ENCODE assay signal across 26 cellular contexts in the genomic region with DNA sequence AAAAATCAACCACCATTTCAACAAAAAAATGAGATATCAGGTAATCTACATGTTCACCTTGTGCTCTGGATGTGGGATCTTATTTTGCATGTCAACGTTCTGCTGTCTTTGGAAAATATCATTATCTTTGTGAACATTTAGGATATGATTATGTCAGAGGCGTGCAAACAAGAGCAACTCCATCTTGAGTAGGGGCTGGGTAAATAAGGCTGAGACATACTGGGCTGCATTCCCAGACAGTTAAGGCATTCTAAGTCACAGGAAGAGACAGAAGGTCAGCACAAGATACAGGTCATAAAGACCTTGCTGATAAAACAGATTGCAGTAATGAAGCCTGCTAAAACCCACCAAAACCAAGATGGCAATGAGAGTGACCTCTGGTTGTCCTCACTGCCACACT.
"Had no signal": no experiment of that assay in that cellular context is flagged by ENCODE, and none has a peak within 500 bp of the region (broad histone marks: within the 10 kb centered on the region; RNA-seq: fewer than 3 reads in every experiment).

No MANE protein-coding gene starts in this region.

- H3K9me3 Mint-ChIP-seq: activated naive CD4-positive, alpha-beta T cell treated with anti-CD3 and anti-CD28 coated beads, Interleukin-2, amount 50 U/mL, for 24 hours; activated naive CD8-positive, alpha-beta T cell treated with anti-CD3 and anti-CD28 coated beads, Interleukin-2, amount 50 U/mL, for 24 hours; activated T-helper 1 cell treated with anti-CD3 and anti-CD28 coated beads, Interleukin-12 subunit alpha, Interleukin-12 subunit beta, Interleukin-2, Interleukin-4 antibody, amounts not matched to agents 30 ng/mL and 10 ng/mL and 1 ng/mL, durations not matched to agents 14 hours and 24 hours and 36 hours; T-cell had no signal

- DNase-seq: activated CD4-positive, alpha-beta memory T cell treated with anti-CD3 and anti-CD28 coated beads, Interleukin-2, amount 10 ng/mL, durations not matched to agents 7 days and 5 days; activated CD4-positive, alpha-beta T cell treated with anti-CD3 and anti-CD28 coated beads for 36 hours; activated CD4-positive, alpha-beta T cell treated with anti-CD3 and anti-CD28 coated beads, Interleukin-2, amount 50 U/mL, for 1 hour; activated CD8-positive, alpha-beta memory T cell treated with anti-CD3 and anti-CD28 coated beads, Interleukin-2, amount 50 U/mL, for 48 hours; activated effector memory CD4-positive, alpha-beta T cell treated with Interleukin-2 at 50 U/mL for 16 hours; activated naive CD4-positive, alpha-beta T cell; activated naive CD8-positive, alpha-beta T cell treated with anti-CD3 and anti-CD28 coated beads, Interleukin-2, amount 50 U/mL, for 24 hours; activated T-cell treated with anti-CD3 and anti-CD28 coated beads, Interleukin-2, amount 50 U/mL, for 1 hour; amniotic stem cell; central memory CD4-positive, alpha-beta T cell; Karpas-422; NCI-H1048; NCI-H146; NCI-H187 treated with DMSO at 0.1 percent for 48 hours; NCI-H2081 treated with DMSO at 0.1 percent for 48 hours; NCI-H446; NCI-H524; Peyer's patch; Right ventricle myocardium superior; T-cell; T-helper 2 cell; WERI-Rb-1 had no signal

- H3K4me3 Mint-ChIP-seq: activated CD4-positive, alpha-beta memory T cell treated with anti-CD3 and anti-CD28 coated beads, Interleukin-2, amount 10 ng/mL, durations not matched to agents 7 days and 5 days; activated CD4-positive, alpha-beta T cell treated with anti-CD3 and anti-CD28 coated beads for 36 hours; activated naive CD4-positive, alpha-beta T cell treated with anti-CD3 and anti-CD28 coated beads, Interleukin-2, amount 50 U/mL, for 24 hours; activated naive CD8-positive, alpha-beta T cell treated with anti-CD3 and anti-CD28 coated beads, Interleukin-2, amount 50 U/mL, for 24 hours; activated T-helper 1 cell treated with anti-CD3 and anti-CD28 coated beads, Interleukin-12 subunit alpha, Interleukin-12 subunit beta, Interleukin-2, Interleukin-4 antibody, amounts not matched to agents 30 ng/mL and 10 ng/mL and 1 ng/mL, durations not matched to agents 14 hours and 24 hours and 36 hours; T-cell had no signal

- H3K36me3 Mint-ChIP-seq: T-cell had no signal

- H3K27ac ChIP-seq: breast epithelium, Peyer's patch, RWPE1, WERI-Rb-1 had no signal

- H3K4me1 ChIP-seq: breast epithelium, Peyer's patch had no signal

- H3K36me3 ChIP-seq: breast epithelium, Peyer's patch, WERI-Rb-1 had no signal

- H3K27me3 ChIP-seq: breast epithelium, Peyer's patch had no signal

- H3K27me3 Mint-ChIP-seq: activated CD4-positive, alpha-beta T cell treated with anti-CD3 and anti-CD28 coated beads for 36 hours; activated naive CD4-positive, alpha-beta T cell treated with anti-CD3 and anti-CD28 coated beads, Interleukin-2, amount 50 U/mL, for 24 hours; activated naive CD8-positive, alpha-beta T cell treated with anti-CD3 and anti-CD28 coated beads, Interleukin-2, amount 50 U/mL, for 24 hours; T-cell had no signal

- H3K9me3 ChIP-seq: breast epithelium, Peyer's patch had no signal

- H3K4me3 ChIP-seq: breast epithelium, Peyer's patch had no signal

- H3K27ac Mint-ChIP-seq: activated CD4-positive, alpha-beta memory T cell treated with anti-CD3 and anti-CD28 coated beads, Interleukin-2, amount 10 ng/mL, durations not matched to agents 7 days and 5 days; activated CD4-positive, alpha-beta T cell treated with anti-CD3 and anti-CD28 coated beads for 36 hours; activated naive CD4-positive, alpha-beta T cell treated with anti-CD3 and anti-CD28 coated beads, Interleukin-2, amount 50 U/mL, for 24 hours; activated naive CD8-positive, alpha-beta T cell treated with anti-CD3 and anti-CD28 coated beads, Interleukin-2, amount 50 U/mL, for 24 hours; activated T-helper 1 cell treated with anti-CD3 and anti-CD28 coated beads, Interleukin-12 subunit alpha, Interleukin-12 subunit beta, Interleukin-2, Interleukin-4 antibody, amounts not matched to agents 30 ng/mL and 10 ng/mL and 1 ng/mL, durations not matched to agents 14 hours and 24 hours and 36 hours; T-cell had no signal
